Comparison of ENCODE assay signal across 17 cellular contexts in the genomic region with DNA sequence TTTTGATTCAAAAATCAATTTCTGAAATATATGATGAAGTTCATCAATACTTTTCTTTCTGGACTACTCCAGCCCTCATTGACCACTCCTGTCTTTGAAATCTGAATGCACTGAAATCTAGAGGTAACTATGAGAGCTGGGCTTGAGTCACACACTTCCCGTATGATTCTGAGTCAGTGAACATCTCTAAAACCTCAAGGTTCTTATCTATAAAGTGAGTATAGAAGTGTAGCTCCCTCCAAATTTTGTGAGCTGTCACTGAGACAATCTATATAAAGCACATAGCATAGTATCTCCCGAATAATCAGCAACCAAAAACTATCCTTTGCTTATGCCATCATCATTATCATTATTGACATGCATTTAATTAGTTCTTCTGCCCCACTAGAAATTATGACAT.
DNase-seq lines count a peak whose midpoint lies in the region; ATAC-seq and TF ChIP-seq lines count a peak whose summit lies in the region.
"Had no signal": no experiment of that assay in that cellular context is flagged by ENCODE, and none has a peak within 500 bp of the region (broad histone marks: within the 10 kb centered on the region; RNA-seq: fewer than 3 reads in every experiment).

No MANE protein-coding gene starts in this region.

- no peaks in the 10 kb centered on the region for H3K36me3 ChIP-seq in CD4-positive, alpha-beta memory T cell (ENCODE audit: insufficient read depth, low read length)

- H3K27ac Mint-ChIP-seq in activated CD4-positive, alpha-beta T cell treated with anti-CD3 and anti-CD28 coated beads, Interleukin-2, amount 10 ng/mL, durations not matched to agents 24 days and 14 days: peak overlapping the region; percentile 60
- peak overlapping the region in 1 of 7 donors; percentile 18 for H3K27ac Mint-ChIP-seq in CD4-positive, alpha-beta memory T cell
- H3K27ac Mint-ChIP-seq: type B pancreatic cell had no signal

- peak overlapping the region; percentile 13 for H3K4me3 Mint-ChIP-seq in activated CD4-positive, alpha-beta T cell treated with anti-CD3 and anti-CD28 coated beads, Interleukin-2, amount 10 ng/mL, durations not matched to agents 24 days and 14 days
- H3K4me3 Mint-ChIP-seq in CD4-positive, alpha-beta memory T cell: no peak overlapping the region
- H3K4me3 Mint-ChIP-seq: type B pancreatic cell had no signal

- H3K27me3 Mint-ChIP-seq in activated CD4-positive, alpha-beta T cell treated with anti-CD3 and anti-CD28 coated beads, Interleukin-2, amount 10 ng/mL, durations not matched to agents 24 days and 14 days: no peaks in the 10 kb centered on the region
- H3K27me3 Mint-ChIP-seq in CD4-positive, alpha-beta memory T cell: peaks cover 0 to 3% of the 10 kb centered on the region in 2 donors
- H3K27me3 Mint-ChIP-seq: type B pancreatic cell had no signal

- H3K27me3 ChIP-seq in foreskin keratinocyte: no peaks in the 10 kb centered on the region
- no peaks in the 10 kb centered on the region for H3K27me3 ChIP-seq in CD4-positive, alpha-beta memory T cell (ENCODE audit: insufficient read depth, low read length)

- no peak overlapping the region for H3K4me3 ChIP-seq in CD4-positive, alpha-beta memory T cell (ENCODE audit: low read length in 2 of 2)
- H3K4me3 ChIP-seq: A549, SK-N-MC, skin epidermis had no signal

- CTCF ChIA-PET in CD4-positive, alpha-beta memory T cell (lab: Charles Lee; ENCODE audit: partially characterized antibody): interaction anchor here (0.9 kb wide), 1 partner anchor 11 kb away, joined by 3 read pairs; no protein-coding TSS in a partner anchor

- peaks cover 7% of the 10 kb centered on the region for H3K9me3 Mint-ChIP-seq in activated CD4-positive, alpha-beta T cell treated with anti-CD3 and anti-CD28 coated beads, Interleukin-2, amount 10 ng/mL, durations not matched to agents 24 days and 14 days
- peaks cover 0 to 3% (median 0%) of the 10 kb centered on the region in 8 donors for H3K9me3 Mint-ChIP-seq in CD4-positive, alpha-beta memory T cell

- TF ChIP-seq CTCF in foreskin keratinocyte (conservative IDR thresholded peaks at IDR 0.05): no peak
- no peak for TF ChIP-seq CTCF in GM13976 (IDR thresholded peaks at IDR 0.05; ENCODE audit: borderline replicate concordance, control extremely low read depth, extremely low read depth, insufficient read depth, missing control alignments)

- peaks cover 36% of the 10 kb centered on the region for H3K4me1 Mint-ChIP-seq in activated CD4-positive, alpha-beta T cell treated with anti-CD3 and anti-CD28 coated beads, Interleukin-2, amount 10 ng/mL, durations not matched to agents 24 days and 14 days
- H3K4me1 Mint-ChIP-seq in CD4-positive, alpha-beta memory T cell: peaks cover 4 to 21% (median 7%) of the 10 kb centered on the region in 4 donors

- intact Hi-C loops in activated CD4-positive, alpha-beta T cell treated with anti-CD3 and anti-CD28 coated beads, Interleukin-2, amount 10 ng/mL, durations not matched to agents 24 days and 14 days (cut with micrococcal nuclease): loop anchor here (1.0 kb wide), 1 partner anchor 8 kb away; no protein-coding TSS in a partner anchor
- intact Hi-C loops in CD4-positive, alpha-beta memory T cell (cut with micrococcal nuclease): no loop called here

- in situ Hi-C loops in GM13976 (cut with MboI; ENCODE audit: low sequenced_read_pairs, unreplicated experiment): no loop called here

- H3K36me3 Mint-ChIP-seq in activated CD4-positive, alpha-beta T cell treated with anti-CD3 and anti-CD28 coated beads, Interleukin-2, amount 10 ng/mL, durations not matched to agents 24 days and 14 days (ENCODE audit: low read depth): peaks cover 9% of the 10 kb centered on the region
- peaks cover 0 to 3% of the 10 kb centered on the region in 2 donors for H3K36me3 Mint-ChIP-seq in CD4-positive, alpha-beta memory T cell

- no peaks in the 10 kb centered on the region for H3K4me1 ChIP-seq in foreskin keratinocyte
- H3K4me1 ChIP-seq in CD4-positive, alpha-beta memory T cell (ENCODE audit: insufficient read depth, low read length): no peaks in the 10 kb centered on the region
- H3K4me1 ChIP-seq: A549 had no signal

- POLR2A ChIA-PET in CD4-positive, alpha-beta memory T cell (lab: Charles Lee; ENCODE audit: partially characterized antibody): interaction anchor here (0.9 kb wide), 1 partner anchor 18 kb away, joined by 3 read pairs; no protein-coding TSS in a partner anchor

- no peak overlapping the region for H3K27ac ChIP-seq in foreskin keratinocyte
- H3K27ac ChIP-seq in CD4-positive, alpha-beta memory T cell (ENCODE audit: low read depth, low read length): no peak overlapping the region
- H3K27ac ChIP-seq: A549, SK-N-MC, skin epidermis had no signal

- peak; percentile 64 for DNase-seq in activated CD4-positive, alpha-beta T cell treated with anti-CD3 and anti-CD28 coated beads, Interleukin-2, amount 10 ng/mL, durations not matched to agents 24 days and 14 days
- no peak for DNase-seq in activated CD4-positive, alpha-beta T cell treated with anti-CD3 and anti-CD28 coated beads for 1 hour
- peak; percentile 80 for DNase-seq in OCI-M1 (lab: John Stamatoyannopoulos, UW)
- DNase-seq in foreskin keratinocyte: peak in 1 of 2 donors; percentile 22
- DNase-seq in CD4-positive, alpha-beta memory T cell: no peak
- DNase-seq in GM13976 (ENCODE audit: low spot score): no peak
- DNase-seq: activated CD4-positive, alpha-beta T cell treated with anti-CD3 and anti-CD28 coated beads, Interleukin-2, amount 50 U/mL, for 1 hour; amniotic stem cell; glutamatergic neuron; NCI-H1436; NCI-H748 treated with DMSO at 0.1 percent for 48 hours had no signal

- peak; percentile 51 for ATAC-seq in GM21576 (IDR thresholded peaks at IDR 0.05; ENCODE audit: unreplicated experiment)
- peak; percentile 68 for ATAC-seq in foreskin keratinocyte
- ATAC-seq in GM21619 (IDR thresholded peaks at IDR 0.05; ENCODE audit: unreplicated experiment): no peak
- ATAC-seq: A549 had no signal

- H3K9me3 ChIP-seq in CD4-positive, alpha-beta memory T cell (ENCODE audit: control insufficient read depth in 1 of 2, low read length in 2 of 2): no peaks in the 10 kb centered on the region
- H3K9me3 ChIP-seq: A549 had no signal

Comparison
In these comparisons a context has a peak if more than half of its experiments do, and no peak if none do; other contexts are left out.
1. DNase-seq: peak in activated CD4-positive, alpha-beta T cell treated with anti-CD3 and anti-CD28 coated beads, Interleukin-2, amount 10 ng/mL, durations not matched to agents 24 days and 14 days (single experiment) and OCI-M1 (single experiment); none in activated CD4-positive, alpha-beta T cell treated with anti-CD3 and anti-CD28 coated beads for 1 hour (single experiment), CD4-positive, alpha-beta memory T cell (0 of 5) and GM13976 (single experiment).